1 cellular context compared by ENCODE assay signal in genomic region chr4:68373513-68373912, GRCh38.
TF ChIP-seq lines count a peak whose summit lies in the region.

No MANE protein-coding gene starts in this region.

TF ChIP-seq in H1, 55 proteins besides CTCF, POLR2A, EP300 and RAD21 (continued from another document):
- no peak for TF ChIP-seq E2F6 (IDR thresholded peaks at IDR 0.05)
- no peak for TF ChIP-seq JUND (IDR thresholded peaks at IDR 0.05; ENCODE audit: low read length)
- peak; percentile 34; the same call in 1 of the 2 replicates for TF ChIP-seq MAX (IDR thresholded peaks at IDR 0.05)
